1 cellular context compared by ENCODE assay signal in the genomic region with DNA sequence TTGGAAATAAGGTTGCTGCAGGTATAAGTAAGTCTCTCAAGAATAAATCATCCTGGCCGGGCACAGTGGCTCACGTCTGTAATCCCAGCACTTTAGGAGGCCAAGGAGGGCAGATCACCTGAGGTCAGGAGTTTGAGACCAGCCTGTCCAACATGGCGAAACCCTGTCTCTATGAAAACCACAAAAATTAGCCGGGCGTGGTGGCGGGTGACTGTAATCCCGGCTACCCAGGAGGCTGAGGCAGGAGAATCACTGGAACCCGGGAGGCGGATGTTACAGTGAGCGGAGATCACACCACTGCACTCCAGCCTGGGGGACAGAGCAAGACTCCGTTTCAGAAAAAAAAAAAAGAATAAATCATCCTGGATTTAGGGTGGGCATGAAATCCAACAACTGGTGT. TPM values are rescaled to one million over a fixed set of nuclear protein-coding genes. Genes with fewer than 3 reads are reported as not detected.
DNase-seq lines count a peak whose midpoint lies in the region.
"Not testable (repeated sequence)": the region's sequence is repeated elsewhere in the genome, so short reads cannot be mapped to it uniquely, and the experiment has no call there.

No MANE protein-coding gene starts in this region.

- H3K4me1 ChIP-seq in trophoblast cell (ENCODE audit: control insufficient read depth in 1 of 2, insufficient read depth in 2 of 2, low read length in 2 of 2), result peaks cover 10 to 16% of the 10 kb centered on the region in 2 experiments

- not testable (repeated sequence) for H2AFZ ChIP-seq in trophoblast cell (ENCODE audit: insufficient read depth, low read length, poor library complexity)

- not testable (repeated sequence) for H3K18ac ChIP-seq in trophoblast cell (ENCODE audit: low read length)

- H3K14ac ChIP-seq in trophoblast cell (ENCODE audit: low read length), result not testable (repeated sequence)

- H3K4ac ChIP-seq in trophoblast cell (ENCODE audit: low read depth, low read length), result not testable (repeated sequence)

- DNase-seq in trophoblast cell, result peak; percentile 61 to 70

- not testable (repeated sequence) for H3K4me2 ChIP-seq in trophoblast cell (ENCODE audit: low read length)

- WGBS in trophoblast cell (ENCODE audit: extremely low coverage, insufficient coverage, insufficient read length), result no CpG with 5 or more reads among the region's 11 CpGs

- H2BK120ac ChIP-seq in trophoblast cell (ENCODE audit: insufficient read depth, low read length, poor library complexity), result not testable (repeated sequence)

- H3K36me3 ChIP-seq in trophoblast cell (ENCODE audit: control insufficient read depth in 1 of 2, insufficient read depth in 2 of 2, low read length in 2 of 2), result not testable (repeated sequence)

- H3K79me1 ChIP-seq in trophoblast cell (ENCODE audit: low read length), result not testable (repeated sequence)

- not testable (repeated sequence) for H2AK5ac ChIP-seq in trophoblast cell (ENCODE audit: low read length)

- H3K4me3 ChIP-seq in trophoblast cell (ENCODE audit: low read depth, low read length), result not testable (repeated sequence)

- not testable (repeated sequence) for H4K8ac ChIP-seq in trophoblast cell (ENCODE audit: low read depth, low read length)

- H2BK12ac ChIP-seq in trophoblast cell (ENCODE audit: low read length), result not testable (repeated sequence)

- not testable (repeated sequence) for H3K27ac ChIP-seq in trophoblast cell (ENCODE audit: low read depth, low read length)

- H4K12ac ChIP-seq in trophoblast cell (ENCODE audit: low read depth, low read length), result not testable (repeated sequence)

- H3K23ac ChIP-seq in trophoblast cell (ENCODE audit: low read length), result not testable (repeated sequence)

- not testable (repeated sequence) for H3K79me2 ChIP-seq in trophoblast cell (ENCODE audit: control insufficient read depth, insufficient read depth, low read length, poor library complexity)

- not testable (repeated sequence) for H3K9me3 ChIP-seq in trophoblast cell (ENCODE audit: insufficient read depth, low read depth, low read length)

- not testable (repeated sequence) for H2BK5ac ChIP-seq in trophoblast cell (ENCODE audit: low read depth, low read length, poor library complexity)

- H3K27me3 ChIP-seq in trophoblast cell (ENCODE audit: insufficient read depth, low read length), result not testable (repeated sequence)

- H4K91ac ChIP-seq in trophoblast cell (ENCODE audit: low read depth, low read length), result not testable (repeated sequence)

- not testable (repeated sequence) for H3K9ac ChIP-seq in trophoblast cell (ENCODE audit: low read length)

RNA-seq across cellular contexts. Expression of a gene that starts 59.7 kb away (rescaled TPM):
- 278 and 279 TPM in 2 replicates for polyA plus RNA-seq in trophoblast cell (2013)
